25 cellular contexts compared by ENCODE assay signal in genomic region chr20:11905460-11906150, GRCh38. TPM values are rescaled to one million over a fixed set of nuclear protein-coding genes. Genes with fewer than 3 reads are reported as not detected.
A peak's percentile ranks its signal among the peaks of the same experiment; 100 is the strongest.
DNase-seq lines count a peak whose midpoint lies in the region; TF ChIP-seq lines count a peak whose summit lies in the region.
"Had no signal": no experiment of that assay in that cellular context is flagged by ENCODE, and none has a peak within 500 bp of the region (broad histone marks: within the 10 kb centered on the region; RNA-seq: fewer than 3 reads in every experiment).

No MANE protein-coding gene starts in this region.

- CTCF ChIA-PET in activated naive CD4-positive, alpha-beta T cell treated with anti-CD3 and anti-CD28 coated beads, Interleukin-2, amount 10 ng/mL, durations not matched to agents 7 days and 5 days (lab: Charles Lee) = no interaction called here

- H2BK120ac ChIP-seq in trophoblast cell (ENCODE audit: insufficient read depth, low read length, poor library complexity) = no peak overlapping the region

- no peak overlapping the region for H3K14ac ChIP-seq in trophoblast cell (ENCODE audit: low read length)

- H2BK12ac ChIP-seq in trophoblast cell (ENCODE audit: low read length) = peak overlapping the region; percentile 50

- H3K18ac ChIP-seq in trophoblast cell (ENCODE audit: low read length) = no peak overlapping the region

- peaks cover 21% of the 10 kb centered on the region for H3K4me1 ChIP-seq in GM23248 (ENCODE audit: insufficient read depth)
- peaks cover 8% of the 10 kb centered on the region for H3K4me1 ChIP-seq in hepatocyte (ENCODE audit: insufficient read depth)
- peaks cover 6 to 13% of the 10 kb centered on the region in 2 experiments for H3K4me1 ChIP-seq in trophoblast cell (ENCODE audit: control insufficient read depth in 1 of 2, insufficient read depth in 2 of 2, low read length in 2 of 2)

- no peak overlapping the region for H2BK5ac ChIP-seq in trophoblast cell (ENCODE audit: low read depth, low read length, poor library complexity)

- H4K91ac ChIP-seq in trophoblast cell (ENCODE audit: low read depth, low read length) = peak overlapping the region; percentile 2

- H2AK5ac ChIP-seq in trophoblast cell (ENCODE audit: low read length) = no peak overlapping the region

- H4K20me1 ChIP-seq in GM23248 (ENCODE audit: insufficient read depth) (no peaks in the 10 kb centered on the region), hepatocyte (ENCODE audit: insufficient read depth, poor library complexity, severe bottlenecking) (peaks cover 20% of the 10 kb centered on the region)

- WGBS in GM23248 (ENCODE audit: low coverage in 1 of 2, low lambda C conversion rate in 2 of 2, missing lambda C conversion rate in 2 of 2), 2 experiments = 83 to 84% methylated on average over 5 of the region's 5 CpGs
- WGBS in hepatocyte (ENCODE audit: low lambda C conversion rate, missing lambda C conversion rate) = 82% methylated on average over 5 of the region's 5 CpGs
- no CpG with 5 or more reads among the region's 5 CpGs for WGBS in trophoblast cell (ENCODE audit: extremely low coverage, insufficient coverage, insufficient read length)

- no peak overlapping the region for H3K4me2 ChIP-seq in GM23248 (ENCODE audit: unreplicated experiment)
- H3K4me2 ChIP-seq in hepatocyte = no peak overlapping the region
- no peak overlapping the region for H3K4me2 ChIP-seq in trophoblast cell (ENCODE audit: low read length)
- H3K4me2 ChIP-seq: SK-N-SH had no signal

- H3K36me3 ChIP-seq in GM23248 (ENCODE audit: low read depth) = no peaks in the 10 kb centered on the region
- no peaks in the 10 kb centered on the region for H3K36me3 ChIP-seq in hepatocyte (replicated peaks; ENCODE audit: insufficient read depth, low read depth)
- H3K36me3 ChIP-seq in trophoblast cell (ENCODE audit: control insufficient read depth in 1 of 2, insufficient read depth in 2 of 2, low read length in 2 of 2) = peaks cover 6 to 9% of the 10 kb centered on the region in 2 experiments
- H3K36me3 ChIP-seq: gastroesophageal sphincter, transverse colon had no signal

- H4K12ac ChIP-seq in trophoblast cell (ENCODE audit: low read depth, low read length) = no peak overlapping the region

- H3K9me2 ChIP-seq in GM23248 (ENCODE audit: insufficient read depth) (no peaks in the 10 kb centered on the region), hepatocyte (replicated peaks; ENCODE audit: insufficient read depth) (no peaks in the 10 kb centered on the region)
- H3K9me2 ChIP-seq: SK-N-SH had no signal

- H3K27ac ChIP-seq in GM23248 (no peak overlapping the region), hepatocyte (peak overlapping the region; percentile 73), trophoblast cell (ENCODE audit: low read depth, low read length) (peak overlapping the region; percentile 40)
- H3K27ac ChIP-seq: gastroesophageal sphincter, transverse colon had no signal

- no peak overlapping the region for H3K4me3 ChIP-seq in GM23248
- H3K4me3 ChIP-seq in hepatocyte = no peak overlapping the region
- H3K4me3 ChIP-seq in trophoblast cell (ENCODE audit: low read depth, low read length) = no peak overlapping the region
- H3K4me3 ChIP-seq: esophagus squamous epithelium, gastroesophageal sphincter, transverse colon had no signal

- H3K9ac ChIP-seq in GM23248 (no peak overlapping the region), trophoblast cell (ENCODE audit: low read length) (no peak overlapping the region)
- H3K9ac ChIP-seq: SK-N-SH had no signal

- peaks cover 5% of the 10 kb centered on the region for H3K9me3 Mint-ChIP-seq in activated naive CD4-positive, alpha-beta T cell treated with anti-CD3 and anti-CD28 coated beads, Interleukin-2, amount 10 ng/mL, durations not matched to agents 7 days and 5 days
- H3K9me3 Mint-ChIP-seq: activated CD8-positive, alpha-beta T cell treated with anti-CD3 and anti-CD28 coated beads for 36 hours; activated naive CD4-positive, alpha-beta T cell treated with anti-CD3 and anti-CD28 coated beads, Interleukin-2, amount 50 U/mL, for 72 hours; endodermal cell had no signal

- H3K4ac ChIP-seq in trophoblast cell (ENCODE audit: low read depth, low read length) = peak overlapping the region; percentile 94

- H2AFZ ChIP-seq in GM23248 (no peak overlapping the region), hepatocyte (no peak overlapping the region), trophoblast cell (ENCODE audit: insufficient read depth, low read length, poor library complexity) (no peak overlapping the region)

- H3K79me1 ChIP-seq in trophoblast cell (ENCODE audit: low read length) = peaks cover 2% of the 10 kb centered on the region

- H3K27me3 ChIP-seq in GM23248 (replicated peaks; ENCODE audit: insufficient read depth) (no peaks in the 10 kb centered on the region), hepatocyte (no peaks in the 10 kb centered on the region), trophoblast cell (ENCODE audit: insufficient read depth, low read length) (no peaks in the 10 kb centered on the region)
- H3K27me3 ChIP-seq: esophagus squamous epithelium, gastroesophageal sphincter, transverse colon had no signal

- H3K36me3 Mint-ChIP-seq in activated naive CD4-positive, alpha-beta T cell treated with anti-CD3 and anti-CD28 coated beads, Interleukin-2, amount 10 ng/mL, durations not matched to agents 7 days and 5 days = no peaks in the 10 kb centered on the region
- H3K36me3 Mint-ChIP-seq: naive thymus-derived CD8-positive, alpha-beta T cell had no signal

- peaks cover 27% of the 10 kb centered on the region for H3F3A ChIP-seq in GM23248 (ENCODE audit: insufficient read depth)

- DNase-seq in GM23248 = peak; percentile 3
- peak; percentile 42 for DNase-seq in NCI-H69 (lab: John Stamatoyannopoulos, UW)
- DNase-seq in hepatocyte (ENCODE audit: low spot score) = peak; percentile 26
- DNase-seq in trophoblast cell = no peak
- no peak for DNase-seq in SIG-M5 (lab: John Stamatoyannopoulos, UW)
- DNase-seq in stimulated activated CD4-positive, alpha-beta T cell treated with anti-CD3 and anti-CD28 coated beads, Interleukin-12 subunit alpha, Interleukin-12 subunit beta, amount 100 ng/mL, for 4 hours = no peak
- DNase-seq in activated naive CD4-positive, alpha-beta T cell treated with anti-CD3 and anti-CD28 coated beads, Interleukin-2, amount 10 ng/mL, durations not matched to agents 7 days and 5 days = no peak
- DNase-seq: activated CD8-positive, alpha-beta T cell treated with anti-CD3 and anti-CD28 coated beads for 36 hours; aorta; Calu3; caudate nucleus; endodermal cell; esophagus squamous epithelium; hippocampal formation; naive thymus-derived CD8-positive, alpha-beta T cell; NCI-H1092; NCI-H1930; SK-N-SH; stimulated activated CD4-positive, alpha-beta T cell treated with anti-CD3 and anti-CD28 coated beads, Interleukin-2, amount 100 ng/mL, for 48 hours; T-helper 17 cell; transverse colon had no signal

- H3K4me3 Mint-ChIP-seq in activated naive CD4-positive, alpha-beta T cell treated with anti-CD3 and anti-CD28 coated beads, Interleukin-2, amount 10 ng/mL, durations not matched to agents 7 days and 5 days = no peak overlapping the region
- H3K4me3 Mint-ChIP-seq: activated CD8-positive, alpha-beta T cell treated with anti-CD3 and anti-CD28 coated beads for 36 hours; CD14-positive monocyte; endodermal cell; naive thymus-derived CD8-positive, alpha-beta T cell; T-helper 17 cell had no signal

- no peaks in the 10 kb centered on the region for H3K9me3 ChIP-seq in GM23248 (ENCODE audit: low read depth)
- no peaks in the 10 kb centered on the region for H3K9me3 ChIP-seq in hepatocyte (ENCODE audit: low read depth)
- H3K9me3 ChIP-seq in trophoblast cell (ENCODE audit: insufficient read depth, low read depth, low read length) = no peaks in the 10 kb centered on the region
- H3K9me3 ChIP-seq: esophagus squamous epithelium, gastroesophageal sphincter, SK-N-SH, transverse colon had no signal

- no peaks in the 10 kb centered on the region for H3K27me3 Mint-ChIP-seq in activated naive CD4-positive, alpha-beta T cell treated with anti-CD3 and anti-CD28 coated beads, Interleukin-2, amount 10 ng/mL, durations not matched to agents 7 days and 5 days
- H3K27me3 Mint-ChIP-seq: activated CD8-positive, alpha-beta T cell treated with anti-CD3 and anti-CD28 coated beads for 36 hours; naive thymus-derived CD8-positive, alpha-beta T cell; T-helper 17 cell had no signal

- H3K27ac Mint-ChIP-seq in activated naive CD4-positive, alpha-beta T cell treated with anti-CD3 and anti-CD28 coated beads, Interleukin-2, amount 10 ng/mL, durations not matched to agents 7 days and 5 days = no peak overlapping the region
- H3K27ac Mint-ChIP-seq: activated CD8-positive, alpha-beta T cell treated with anti-CD3 and anti-CD28 coated beads for 36 hours; activated naive CD4-positive, alpha-beta T cell treated with anti-CD3 and anti-CD28 coated beads, Interleukin-2, amount 50 U/mL, for 72 hours; activated T-helper 2 cell treated with anti-CD3 and anti-CD28 coated beads, Interferon-gamma antibody, Interleukin-2, Interleukin-4, amounts not matched to agents 10 μg/mL and 5 μg/mL and 100 μg/mL, durations not matched to agents 14 hours and 24 hours and 36 hours; endodermal cell; naive thymus-derived CD8-positive, alpha-beta T cell; T-helper 17 cell had no signal

- no peak overlapping the region for H3K23ac ChIP-seq in trophoblast cell (ENCODE audit: low read length)

- no peak overlapping the region for H4K8ac ChIP-seq in trophoblast cell (ENCODE audit: low read depth, low read length)

- TF ChIP-seq CTCF in hepatocyte (IDR thresholded peaks at IDR 0.05; ENCODE audit: poor library complexity) = no peak

- H3K4me1 Mint-ChIP-seq in activated naive CD4-positive, alpha-beta T cell treated with anti-CD3 and anti-CD28 coated beads, Interleukin-2, amount 10 ng/mL, durations not matched to agents 7 days and 5 days = peaks cover 2% of the 10 kb centered on the region
- H3K4me1 Mint-ChIP-seq: naive thymus-derived CD8-positive, alpha-beta T cell; T-helper 17 cell had no signal

- in situ Hi-C loops in GM23248 (cut with MboI) = no loop called here

- H3K79me2 ChIP-seq in GM23248 (ENCODE audit: insufficient read depth) (peaks cover 79% of the 10 kb centered on the region), hepatocyte (peaks cover 99% of the 10 kb centered on the region), trophoblast cell (ENCODE audit: control insufficient read depth, insufficient read depth, low read length, poor library complexity) (peaks cover 13% of the 10 kb centered on the region)

RNA-seq across cellular contexts. Expression of gene BTBD3, which starts 12.1 kb away (rescaled TPM):
- 30.5 and 33.8 TPM in 2 replicates for total RNA-seq in GM23248 (2014; rRNA removed; shearing (Covaris generic))
- polyA plus RNA-seq in GM23248 (2016; fragmentation: Nextera tagmentation; extraction: Ambion mirVana) = 11.4 and 12.5 TPM in 2 replicates
- total RNA-seq in hepatocyte = 68.3 and 79.0 TPM in 2 replicates
- polyA plus RNA-seq in hepatocyte = 20.1 and 22.3 TPM in 2 replicates
- 92.7 and 102 TPM in 2 replicates for polyA plus RNA-seq in trophoblast cell (2013)

Comparison
In these comparisons a context has a peak if more than half of its experiments do, and no peak if none do; other contexts are left out.
1. DNase-seq: peak in GM23248 (single experiment), NCI-H69 (single experiment) and hepatocyte (single experiment); none in trophoblast cell (0 of 2), SIG-M5 (single experiment), stimulated activated CD4-positive, alpha-beta T cell treated with anti-CD3 and anti-CD28 coated beads, Interleukin-12 subunit alpha, Interleukin-12 subunit beta, amount 100 ng/mL, for 4 hours (single experiment) and activated naive CD4-positive, alpha-beta T cell treated with anti-CD3 and anti-CD28 coated beads, Interleukin-2, amount 10 ng/mL, durations not matched to agents 7 days and 5 days (single experiment).